31 cellular contexts compared by ENCODE assay signal in the genomic region with DNA sequence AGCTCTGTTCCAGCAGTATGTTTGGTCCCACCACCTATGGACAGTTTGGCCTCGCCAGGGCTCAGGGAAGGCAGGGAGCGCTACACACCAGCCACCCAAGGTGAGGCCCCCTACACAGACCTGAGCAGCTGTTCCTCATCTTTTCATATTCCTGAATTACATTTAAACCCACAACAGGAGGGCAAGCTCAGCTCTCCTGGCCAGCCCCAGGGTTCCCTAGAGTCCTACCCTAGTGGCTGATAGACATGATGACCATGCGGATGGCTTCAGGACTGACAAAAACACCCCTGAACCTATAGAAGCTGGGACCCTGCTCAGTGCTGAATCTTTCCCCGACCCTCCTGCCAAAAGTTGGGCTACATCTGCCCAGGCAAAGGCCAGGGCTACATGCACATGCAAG. TPM values are rescaled to one million over a fixed set of nuclear protein-coding genes. Genes with fewer than 3 reads are reported as not detected.
"Had no signal": no experiment of that assay in that cellular context is flagged by ENCODE, and none has a peak within 500 bp of the region (broad histone marks: within the 10 kb centered on the region; RNA-seq: fewer than 3 reads in every experiment).

No MANE protein-coding gene starts in this region.

- H3K36me3 ChIP-seq: ascending aorta, MG63, Peyer's patch had no signal

- ATAC-seq: activated CD8-positive, alpha-beta memory T cell treated with anti-CD3 and anti-CD28 coated beads, Interleukin-2, amount 10 ng/mL, durations not matched to agents 7 days and 5 days; activated naive CD4-positive, alpha-beta T cell treated with anti-CD3 and anti-CD28 coated beads, Interleukin-2, amount 50 U/mL, for 72 hours; activated naive CD8-positive, alpha-beta T cell treated with anti-CD3 and anti-CD28 coated beads, Interleukin-2, amount 50 U/mL, for 24 hours; body of pancreas; T-helper 17 cell had no signal

- H3K4me3 ChIP-seq: ascending aorta, body of pancreas, MG63, Peyer's patch had no signal

- FAIRE-seq: bronchial epithelial cell had no signal

- H3K4me2 ChIP-seq: KMS-11 had no signal

- H3K27ac ChIP-seq: ascending aorta, body of pancreas, KMS-11, Peyer's patch, RWPE1 had no signal

- H3K9ac ChIP-seq: KMS-11 had no signal

- DNase-seq: activated B cell treated with CpG ODN at 0.5 μM for 24 hours; activated CD4-positive, alpha-beta T cell treated with anti-CD3 and anti-CD28 coated beads for 1 hour; activated CD4-positive, alpha-beta T cell treated with anti-CD3 and anti-CD28 coated beads, Interleukin-2, amount 50 U/mL, for 48 hours; activated CD8-positive, alpha-beta memory T cell treated with anti-CD3 and anti-CD28 coated beads, Interleukin-2, amount 10 ng/mL, durations not matched to agents 7 days and 5 days; activated effector memory CD4-positive, alpha-beta T cell treated with anti-CD3 and anti-CD28 coated beads, Interleukin-2, amount 50 U/mL, for 16 hours; activated naive CD4-positive, alpha-beta T cell treated with Interleukin-2 at 50 U/mL for 16 hours; activated naive CD8-positive, alpha-beta T cell treated with anti-CD3 and anti-CD28 coated beads, Interleukin-2, amount 50 U/mL, for 24 hours; activated T-cell treated with anti-CD3 and anti-CD28 coated beads, Interleukin-2, amount 50 U/mL, for 24 hours; amniotic stem cell; body of pancreas; MG63; MV-4-11; NCI-H1092 treated with DMSO at 0.1 percent for 48 hours; NCI-H1417 treated with DMSO at 0.1 percent for 48 hours; NCI-H1694; NCI-H2029; NCI-H2107; NCI-H345; NCI-H510A; NCI-H526 treated with DMSO at 0.1 percent for 48 hours; NK-92 treated with Interleukin-12 subunit alpha and Interleukin-12 subunit beta, amount 100 ng/mL, for 24 hours; Peyer's patch; SHP77 treated with DMSO at 0.1 percent for 48 hours; T-helper 17 cell; T-helper 9 cell had no signal

- H3K27ac Mint-ChIP-seq: activated B cell treated with CpG ODN at 0.5 μM for 24 hours; activated CD4-positive, alpha-beta T cell treated with anti-CD3 and anti-CD28 coated beads, Interleukin-2, amount 10 ng/mL, durations not matched to agents 24 days and 14 days; activated CD8-positive, alpha-beta memory T cell treated with anti-CD3 and anti-CD28 coated beads, Interleukin-2, amount 10 ng/mL, durations not matched to agents 7 days and 5 days; activated naive CD4-positive, alpha-beta T cell treated with anti-CD3 and anti-CD28 coated beads, Interleukin-2, amount 50 U/mL, for 72 hours; activated naive CD8-positive, alpha-beta T cell treated with anti-CD3 and anti-CD28 coated beads, Interleukin-2, amount 50 U/mL, for 24 hours; activated T-cell treated with anti-CD3 and anti-CD28 coated beads, Interleukin-2, amount 50 U/mL, for 24 hours; T-helper 17 cell had no signal

- H3K4me3 Mint-ChIP-seq: activated B cell treated with CpG ODN at 0.5 μM for 24 hours; activated CD4-positive, alpha-beta T cell treated with anti-CD3 and anti-CD28 coated beads, Interleukin-2, amount 10 ng/mL, durations not matched to agents 24 days and 14 days; activated naive CD8-positive, alpha-beta T cell treated with anti-CD3 and anti-CD28 coated beads, Interleukin-2, amount 50 U/mL, for 24 hours; activated T-cell treated with anti-CD3 and anti-CD28 coated beads, Interleukin-2, amount 50 U/mL, for 24 hours; T-helper 17 cell had no signal

- H3K36me3 Mint-ChIP-seq: activated CD8-positive, alpha-beta memory T cell treated with anti-CD3 and anti-CD28 coated beads, Interleukin-2, amount 10 ng/mL, durations not matched to agents 7 days and 5 days had no signal

- H3K9me3 Mint-ChIP-seq: activated B cell treated with CpG ODN at 0.5 μM for 24 hours; activated naive CD4-positive, alpha-beta T cell treated with anti-CD3 and anti-CD28 coated beads, Interleukin-2, amount 50 U/mL, for 72 hours; activated naive CD8-positive, alpha-beta T cell treated with anti-CD3 and anti-CD28 coated beads, Interleukin-2, amount 50 U/mL, for 24 hours; activated T-cell treated with anti-CD3 and anti-CD28 coated beads, Interleukin-2, amount 50 U/mL, for 24 hours had no signal

- H3K4me1 ChIP-seq: ascending aorta had no signal

- H3K9me3 ChIP-seq: ascending aorta, body of pancreas, MG63, Peyer's patch had no signal

- H3K27me3 ChIP-seq: ascending aorta had no signal

RNA-seq across cellular contexts. Expression of a gene that starts 6.7 kb away (rescaled TPM):
- total RNA-seq: activated B cell treated with CpG ODN at 0.5 μM for 24 hours; activated CD4-positive, alpha-beta T cell treated with anti-CD3 and anti-CD28 coated beads, Interleukin-2, amount 10 ng/mL, durations not matched to agents 24 days and 14 days; activated CD8-positive, alpha-beta memory T cell treated with anti-CD3 and anti-CD28 coated beads, Interleukin-2, amount 10 ng/mL, durations not matched to agents 7 days and 5 days; ascending aorta; body of pancreas; Peyer's patch had no signal
